ENCODE assay signal across 17 cellular contexts in the genomic region with DNA sequence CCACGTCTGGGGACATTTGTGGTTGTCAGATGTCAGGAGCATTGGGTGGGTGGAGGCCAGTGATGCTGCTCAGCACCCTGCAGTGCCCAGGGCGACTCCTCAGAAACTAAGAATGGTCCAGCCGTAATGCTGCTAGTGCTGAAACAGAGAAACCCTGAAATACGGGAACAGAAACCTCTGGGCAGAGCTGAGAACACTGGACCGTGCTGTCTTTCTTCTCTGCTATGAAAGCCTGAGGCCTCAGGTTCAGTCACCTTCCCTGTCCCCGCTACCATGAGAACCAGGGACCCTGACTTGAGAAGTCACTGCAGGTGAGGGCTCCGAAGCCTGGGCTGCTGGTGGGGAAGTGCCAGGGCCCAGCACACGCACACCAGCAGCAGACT. TPM values are rescaled to one million over a fixed set of nuclear protein-coding genes. Genes with fewer than 3 reads are reported as not detected.
DNase-seq lines count a peak whose midpoint lies in the region; ATAC-seq and TF ChIP-seq lines count a peak whose summit lies in the region.
"Had no signal": no experiment of that assay in that cellular context is flagged by ENCODE, and none has a peak within 500 bp of the region (broad histone marks: within the 10 kb centered on the region; RNA-seq: fewer than 3 reads in every experiment).

No MANE protein-coding gene starts in this region.

- H3K9me3 ChIP-seq in esophagus squamous epithelium = no peaks in the 10 kb centered on the region
- H3K9me3 ChIP-seq: BLaER1 treated with 17β-estradiol and CSF1 and Interleukin-3, amounts not matched to agents 10 nM and 100 nM; right lobe of liver had no signal

- H3K27ac Mint-ChIP-seq in stimulated activated memory B cell treated with anti-CD40 and anti-IgM and Interleukin-4, amounts not matched to agents 10 μg/mL and 1 μg/mL and 100 μg/mL, for 72 hours = peak overlapping the region; percentile 36
- H3K27ac Mint-ChIP-seq: mesothelial cell of epicardium had no signal

- ATAC-seq in GM18511 (IDR thresholded peaks at IDR 0.05; ENCODE audit: unreplicated experiment) (peak; percentile 66), HG02610 (IDR thresholded peaks at IDR 0.05; ENCODE audit: unreplicated experiment) (peak; percentile 67)
- peak; percentile 97 for ATAC-seq in stimulated activated memory B cell treated with anti-CD40 and anti-IgM and Interleukin-4, amounts not matched to agents 10 μg/mL and 1 μg/mL and 100 μg/mL, for 72 hours

- no peaks in the 10 kb centered on the region for H3K27me3 Mint-ChIP-seq in stimulated activated memory B cell treated with anti-CD40 and anti-IgM and Interleukin-4, amounts not matched to agents 10 μg/mL and 1 μg/mL and 100 μg/mL, for 72 hours

- 64 to 84% methylated on average over 6 of the region's 8 CpGs for WGBS in esophagus squamous epithelium, 2 donors
- 72% methylated on average over 8 of the region's 8 CpGs for WGBS in lower leg skin, 2 donors

- H3K27ac ChIP-seq in esophagus squamous epithelium = peak overlapping the region; percentile 24 to 82 (median 67)
- H3K27ac ChIP-seq: HL-60, right lobe of liver had no signal

- H3K9me3 Mint-ChIP-seq in stimulated activated memory B cell treated with anti-CD40 and anti-IgM and Interleukin-4, amounts not matched to agents 10 μg/mL and 1 μg/mL and 100 μg/mL, for 72 hours = no peaks in the 10 kb centered on the region
- H3K9me3 Mint-ChIP-seq: mesothelial cell of epicardium had no signal

- peaks cover 22% of the 10 kb centered on the region for H3K4me1 Mint-ChIP-seq in stimulated activated memory B cell treated with anti-CD40 and anti-IgM and Interleukin-4, amounts not matched to agents 10 μg/mL and 1 μg/mL and 100 μg/mL, for 72 hours
- H3K4me1 Mint-ChIP-seq: mesothelial cell of epicardium had no signal

- no peak for TF ChIP-seq CTCF in esophagus squamous epithelium (IDR thresholded peaks at IDR 0.05)
- TF ChIP-seq CTCF in lower leg skin (IDR thresholded peaks at IDR 0.05) = no peak

- TF ChIP-seq POLR2A in esophagus squamous epithelium (IDR thresholded peaks at IDR 0.05) (no peak), lower leg skin (IDR thresholded peaks at IDR 0.05) (no peak)

- H3K4me3 Mint-ChIP-seq in stimulated activated memory B cell treated with anti-CD40 and anti-IgM and Interleukin-4, amounts not matched to agents 10 μg/mL and 1 μg/mL and 100 μg/mL, for 72 hours = no peak overlapping the region
- H3K4me3 Mint-ChIP-seq: mesothelial cell of epicardium had no signal

- H3K36me3 ChIP-seq in esophagus squamous epithelium = peaks cover 27 to 100% (median 65%) of the 10 kb centered on the region in 3 donors

- intact Hi-C loops in esophagus squamous epithelium (cut with DNase I) (no loop called here), lower leg skin (cut with DNase I; ENCODE audit: low total_unique reads) (no loop called here)

- H3K4me3 ChIP-seq in esophagus squamous epithelium (no peak overlapping the region), lower leg skin (ENCODE audit: low read depth, poor library complexity, severe bottlenecking) (no peak overlapping the region)
- H3K4me3 ChIP-seq: BLaER1 treated with 17β-estradiol and CSF1 and Interleukin-3, amounts not matched to agents 10 nM and 100 nM; right lobe of liver had no signal

- H3K36me3 Mint-ChIP-seq in stimulated activated memory B cell treated with anti-CD40 and anti-IgM and Interleukin-4, amounts not matched to agents 10 μg/mL and 1 μg/mL and 100 μg/mL, for 72 hours = peaks cover 72% of the 10 kb centered on the region

- DNase-seq in esophagus squamous epithelium (lab: John Stamatoyannopoulos, UW) = no peak
- no peak for DNase-seq in lower leg skin (ENCODE audit: low spot score in 2 of 2)
- DNase-seq in pons (ENCODE audit: low spot score) = no peak
- no peak for DNase-seq in GDM1 (lab: John Stamatoyannopoulos, UW)
- DNase-seq in stimulated activated CD4-positive, alpha-beta T cell treated with anti-CD3 and anti-CD28 coated beads, Interleukin-12 subunit alpha, Interleukin-12 subunit beta, amount 100 ng/mL, for 4 hours = no peak
- DNase-seq: activated CD8-positive, alpha-beta memory T cell treated with anti-CD3 and anti-CD28 coated beads, Interleukin-2, amount 50 U/mL, for 48 hours; amniotic stem cell; GF-D8; NCI-H345; right lobe of liver had no signal

- no peaks in the 10 kb centered on the region for H3K27me3 ChIP-seq in esophagus squamous epithelium
- H3K27me3 ChIP-seq: BLaER1 treated with 17β-estradiol and CSF1 and Interleukin-3, amounts not matched to agents 10 nM and 100 nM; right lobe of liver had no signal

- peaks cover 0 to 28% (median 5%) of the 10 kb centered on the region in 3 donors for H3K4me1 ChIP-seq in esophagus squamous epithelium
- H3K4me1 ChIP-seq: right lobe of liver had no signal

RNA-seq across cellular contexts. Expression of a gene that starts 13.4 kb away (rescaled TPM):
- total RNA-seq in esophagus squamous epithelium (10 to 100 TPM in 2 of 4 donors, 1 to 10 TPM in 2; 3.3 to 13.7 (median 7.3) TPM), lower leg skin (10 to 100 TPM in 3 of 4 donors, 1 to 10 TPM in 1; 3.5 to 14.5 (median 11.5) TPM)

RNA-seq across cellular contexts. Expression of a gene that starts 22.8 kb away (rescaled TPM):
- 1 to 10 TPM; 3.1 to 8.6 (median 5.6) TPM for total RNA-seq in esophagus squamous epithelium
- 10 to 100 TPM; 10.2 to 15.2 (median 10.8) TPM for total RNA-seq in lower leg skin

RNA-seq across cellular contexts. Expression of a gene that starts 23.8 kb away (rescaled TPM):
- total RNA-seq in esophagus squamous epithelium (100 to 1,000 TPM; 204 to 277 (median 234) TPM), lower leg skin (100 to 1,000 TPM; 123 to 215 (median 163) TPM)

RNA-seq across cellular contexts. Expression of a gene that starts 50.5 kb away (rescaled TPM):
- total RNA-seq in esophagus squamous epithelium (10 to 100 TPM; 38.0 to 77.8 (median 39.6) TPM), lower leg skin (100 to 1,000 TPM in 1 of 4 donors, 10 to 100 TPM in 3; 57.2 to 116 (median 72.0) TPM)

RNA-seq across cellular contexts. Expression of a gene that starts 57.1 kb away (rescaled TPM):
- total RNA-seq in esophagus squamous epithelium (not detected), lower leg skin (not detected)
- total RNA-seq: M059J had no signal
